In the genomic region with DNA sequence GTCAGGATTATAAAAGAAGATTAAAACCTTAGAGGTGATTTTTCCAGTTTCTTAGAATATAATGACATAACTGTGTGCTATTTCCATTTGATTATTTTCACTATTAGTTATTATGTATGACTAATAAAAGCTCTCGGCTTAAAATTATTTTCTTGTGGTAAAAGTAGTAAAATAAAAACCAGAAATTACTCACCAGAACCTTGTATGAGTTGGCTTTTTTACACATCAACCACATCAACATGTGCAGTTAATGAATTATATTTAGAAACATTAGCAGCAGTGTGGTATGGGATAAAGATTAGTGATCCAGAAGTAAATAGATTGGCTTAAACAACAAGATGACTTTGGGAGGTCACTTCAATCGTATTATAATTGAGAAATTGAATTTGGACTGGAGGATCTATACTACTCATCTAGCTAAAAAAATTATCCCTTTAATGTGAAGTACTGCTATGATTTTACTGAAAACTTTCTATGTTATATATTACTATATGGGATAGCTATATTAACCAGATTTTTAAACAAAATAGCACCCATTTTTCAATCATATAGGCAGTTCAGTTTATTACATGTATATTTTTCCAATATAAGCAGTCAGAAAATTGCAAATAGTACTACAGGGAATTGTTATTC, we compare ENCODE assay signal across 11 cellular contexts. TPM values are rescaled to one million over a fixed set of nuclear protein-coding genes. Genes with fewer than 3 reads are reported as not detected.
DNase-seq lines count a peak whose midpoint lies in the region; ATAC-seq and TF ChIP-seq lines count a peak whose summit lies in the region.
"Had no signal": no experiment of that assay in that cellular context is flagged by ENCODE, and none has a peak within 500 bp of the region (broad histone marks: within the 10 kb centered on the region; RNA-seq: fewer than 3 reads in every experiment).

No MANE protein-coding gene starts in this region.

- H3K27ac ChIP-seq in brain microvascular endothelial cell: no peak overlapping the region
- H3K27ac ChIP-seq: epithelial cell of prostate had no signal

- no peaks in the 10 kb centered on the region for H3K27me3 ChIP-seq in brain microvascular endothelial cell (replicated peaks)

- no peak overlapping the region for H3K4me3 ChIP-seq in brain microvascular endothelial cell (ENCODE audit: low read depth, low read length)

- H3K9me3 ChIP-seq in T-helper 17 cell (ENCODE audit: control insufficient read depth, low read length, poor library complexity, severe bottlenecking): no peaks in the 10 kb centered on the region

- no peaks in the 10 kb centered on the region for H3K36me3 ChIP-seq in brain microvascular endothelial cell (replicated peaks)

- peak; percentile 86 for ATAC-seq in GM18502 (IDR thresholded peaks at IDR 0.05; ENCODE audit: poor library complexity, unreplicated experiment)
- peak; percentile 46 for ATAC-seq in GM21825 (IDR thresholded peaks at IDR 0.05; ENCODE audit: unreplicated experiment)
- ATAC-seq in HG03571 (IDR thresholded peaks at IDR 0.05; ENCODE audit: unreplicated experiment): peak; percentile 61
- ATAC-seq in T-helper 17 cell: no peak
- ATAC-seq: activated naive CD8-positive, alpha-beta T cell treated with anti-CD3 and anti-CD28 coated beads, Interleukin-2, amount 50 U/mL, for 24 hours had no signal

- TF ChIP-seq CTCF in brain microvascular endothelial cell (IDR thresholded peaks at IDR 0.05; ENCODE audit: low read depth, low read length, missing control alignments): no peak

- peaks cover 14% of the 10 kb centered on the region for H3K4me1 Mint-ChIP-seq in T-helper 17 cell

- H3K27ac Mint-ChIP-seq in T-helper 17 cell: no peak overlapping the region
- H3K27ac Mint-ChIP-seq: activated naive CD8-positive, alpha-beta T cell treated with anti-CD3 and anti-CD28 coated beads, Interleukin-2, amount 50 U/mL, for 24 hours had no signal

- H3K4me3 Mint-ChIP-seq in T-helper 17 cell: no peak overlapping the region
- H3K4me3 Mint-ChIP-seq: activated naive CD8-positive, alpha-beta T cell treated with anti-CD3 and anti-CD28 coated beads, Interleukin-2, amount 50 U/mL, for 24 hours had no signal

- peaks cover 2% of the 10 kb centered on the region for H3K36me3 Mint-ChIP-seq in T-helper 17 cell (ENCODE audit: low read depth)

- peak; percentile 80 for DNase-seq in kidney tubule cell (ENCODE audit: low spot score)
- DNase-seq in T-helper 17 cell: no peak
- no peak for DNase-seq in 8988T
- no peak for DNase-seq in brain microvascular endothelial cell
- no peak for DNase-seq in erythroblast (lab: John Stamatoyannopoulos, UW)
- DNase-seq: activated naive CD8-positive, alpha-beta T cell treated with anti-CD3 and anti-CD28 coated beads, Interleukin-2, amount 50 U/mL, for 24 hours had no signal

- TF ChIP-seq POLR2A in erythroblast (IDR thresholded peaks at IDR 0.05; ENCODE audit: low read length): no peak

- in situ Hi-C loops in brain microvascular endothelial cell (cut with HindIII; ENCODE audit: low pct_ligation_motif_present, low sequenced_read_pairs): no loop called here

- H3K27me3 Mint-ChIP-seq in T-helper 17 cell: peaks cover 26% of the 10 kb centered on the region

RNA-seq across cellular contexts. Expression of a gene that starts 2.8 kb away (rescaled TPM):
- total RNA-seq in T-helper 17 cell: 1 to 10 TPM; 2.5 to 2.7 TPM

RNA-seq across cellular contexts. Expression of a gene that starts 5.3 kb away (rescaled TPM):
- under 1 TPM; 0.32 to 0.52 TPM for total RNA-seq in T-helper 17 cell
- total RNA-seq: Daoy had no signal

RNA-seq across cellular contexts. Expression of a gene that starts 8.6 kb away (rescaled TPM):
- under 1 TPM; 0.57 to 0.94 TPM for total RNA-seq in T-helper 17 cell
- total RNA-seq: Daoy had no signal

RNA-seq across cellular contexts. Expression of a gene that starts 53.8 kb away (rescaled TPM):
- total RNA-seq in T-helper 17 cell: 10 to 100 TPM; 66.7 to 69.6 TPM
